ENCODE assay signal across 3 cellular contexts in the genomic region with DNA sequence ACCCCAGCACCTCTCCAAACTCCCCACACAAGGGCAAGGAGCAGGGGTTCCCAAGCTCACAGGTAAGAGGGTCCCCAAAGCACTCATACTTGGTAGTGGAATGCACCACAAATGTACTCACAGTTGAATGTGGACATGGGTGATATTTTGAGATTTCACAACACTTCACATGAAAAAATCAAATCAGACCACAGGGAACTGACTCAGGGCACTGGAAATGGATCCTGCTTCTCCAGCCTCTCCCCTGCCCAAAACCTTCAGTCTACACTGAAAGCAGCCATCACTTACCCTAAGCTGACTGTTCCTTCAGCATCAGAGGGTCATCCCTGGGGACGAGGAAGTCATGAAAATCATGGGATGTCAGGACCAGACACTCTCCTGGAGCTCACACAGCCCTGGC.
A peak's percentile ranks its signal among the peaks of the same experiment; 100 is the strongest.
TF ChIP-seq lines count a peak whose summit lies in the region.

No MANE protein-coding gene starts in this region.

TF ChIP-seq in IMR-90, 13 proteins besides CTCF, POLR2A, EP300 and RAD21:
- TF ChIP-seq CEBPB (IDR thresholded peaks at IDR 0.05; ENCODE audit: low read depth, low read length) = peak; percentile 80
- no peak for TF ChIP-seq NFE2L2 (IDR thresholded peaks at IDR 0.05; ENCODE audit: low read depth, low read length)
- TF ChIP-seq MAZ (IDR thresholded peaks at IDR 0.05; ENCODE audit: borderline replicate concordance, low read depth, low read length) = no peak
- TF ChIP-seq FOS (IDR thresholded peaks at IDR 0.05; ENCODE audit: low read depth, low read length) = no peak
- TF ChIP-seq BHLHE40 (IDR thresholded peaks at IDR 0.05; ENCODE audit: low read depth, low read length) = no peak

TF ChIP-seq in K562, 482 proteins besides CTCF, POLR2A, EP300 and RAD21:
- TF ChIP-seq, protein P1, sequence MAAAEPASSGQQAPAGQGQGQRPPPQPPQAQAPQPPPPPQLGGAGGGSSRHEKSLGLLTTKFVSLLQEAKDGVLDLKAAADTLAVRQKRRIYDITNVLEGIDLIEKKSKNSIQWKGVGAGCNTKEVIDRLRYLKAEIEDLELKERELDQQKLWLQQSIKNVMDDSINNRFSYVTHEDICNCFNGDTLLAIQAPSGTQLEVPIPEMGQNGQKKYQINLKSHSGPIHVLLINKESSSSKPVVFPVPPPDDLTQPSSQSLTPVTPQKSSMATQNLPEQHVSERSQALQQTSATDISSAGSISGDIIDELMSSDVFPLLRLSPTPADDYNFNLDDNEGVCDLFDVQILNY (CRISPR knock-in tag; IDR thresholded peaks at IDR 0.05) = no peak
- TF ChIP-seq CEBPB (tag; IDR thresholded peaks at IDR 0.05) = peak; percentile 62
TF ChIP-seq in K562: peak in this region for 1.

TF ChIP-seq in SK-N-SH treated with all-trans-retinoic acid at 6 μM for 48 hours, 23 proteins besides CTCF, POLR2A, EP300 and RAD21:
- TF ChIP-seq ZFP30 (CRISPR knock-in tag; IDR thresholded peaks at IDR 0.05) (no peak), BACH2 (CRISPR knock-in tag; IDR thresholded peaks at IDR 0.05; ENCODE audit: borderline replicate concordance) (no peak), OSR1 (CRISPR knock-in tag; IDR thresholded peaks at IDR 0.05) (no peak), CSDC2 (CRISPR knock-in tag; IDR thresholded peaks at IDR 0.05) (no peak), PPARA (CRISPR knock-in tag; IDR thresholded peaks at IDR 0.05; ENCODE audit: borderline replicate concordance) (no peak), ISL1 (CRISPR knock-in tag; IDR thresholded peaks at IDR 0.05) (no peak), ESRRG (CRISPR knock-in tag; IDR thresholded peaks at IDR 0.05) (no peak), TOX (CRISPR knock-in tag; IDR thresholded peaks at IDR 0.05; ENCODE audit: borderline replicate concordance) (no peak), ZNF565 (CRISPR knock-in tag; conservative IDR thresholded peaks at IDR 0.05; ENCODE audit: low read depth) (no peak), ZNF8 (CRISPR knock-in tag; IDR thresholded peaks at IDR 0.05) (no peak)
- TF ChIP-seq, protein P2, sequence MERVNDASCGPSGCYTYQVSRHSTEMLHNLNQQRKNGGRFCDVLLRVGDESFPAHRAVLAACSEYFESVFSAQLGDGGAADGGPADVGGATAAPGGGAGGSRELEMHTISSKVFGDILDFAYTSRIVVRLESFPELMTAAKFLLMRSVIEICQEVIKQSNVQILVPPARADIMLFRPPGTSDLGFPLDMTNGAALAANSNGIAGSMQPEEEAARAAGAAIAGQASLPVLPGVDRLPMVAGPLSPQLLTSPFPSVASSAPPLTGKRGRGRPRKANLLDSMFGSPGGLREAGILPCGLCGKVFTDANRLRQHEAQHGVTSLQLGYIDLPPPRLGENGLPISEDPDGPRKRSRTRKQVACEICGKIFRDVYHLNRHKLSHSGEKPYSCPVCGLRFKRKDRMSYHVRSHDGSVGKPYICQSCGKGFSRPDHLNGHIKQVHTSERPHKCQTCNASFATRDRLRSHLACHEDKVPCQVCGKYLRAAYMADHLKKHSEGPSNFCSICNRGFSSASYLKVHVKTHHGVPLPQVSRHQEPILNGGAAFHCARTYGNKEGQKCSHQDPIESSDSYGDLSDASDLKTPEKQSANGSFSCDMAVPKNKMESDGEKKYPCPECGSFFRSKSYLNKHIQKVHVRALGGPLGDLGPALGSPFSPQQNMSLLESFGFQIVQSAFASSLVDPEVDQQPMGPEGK (CRISPR knock-in tag; IDR thresholded peaks at IDR 0.05; ENCODE audit: borderline replicate concordance) = no peak
